25 cellular contexts compared by ENCODE assay signal in the genomic region with DNA sequence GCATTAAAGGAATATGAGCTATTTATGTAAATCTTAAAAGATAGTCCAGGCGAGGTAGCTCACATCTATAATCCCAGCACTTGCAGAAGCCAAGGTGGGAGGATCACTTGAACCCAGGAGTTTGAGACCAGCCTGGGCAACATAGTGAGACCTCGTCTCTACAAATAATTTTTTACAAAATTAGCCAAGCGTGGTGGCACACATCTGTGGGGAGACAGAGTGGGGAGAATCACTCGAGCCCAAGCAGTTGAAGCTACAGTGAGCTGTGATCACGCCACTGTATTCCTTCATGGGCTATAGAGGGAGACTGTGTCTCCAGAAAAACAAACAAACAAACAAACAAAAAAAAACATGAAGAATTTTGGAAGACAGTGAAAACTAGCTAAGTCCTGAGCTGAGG. TPM values are rescaled to one million over a fixed set of nuclear protein-coding genes. Genes with fewer than 3 reads are reported as not detected.
A peak's percentile ranks its signal among the peaks of the same experiment; 100 is the strongest.
DNase-seq lines count a peak whose midpoint lies in the region; ATAC-seq and TF ChIP-seq lines count a peak whose summit lies in the region.
"Had no signal": no experiment of that assay in that cellular context is flagged by ENCODE, and none has a peak within 500 bp of the region (broad histone marks: within the 10 kb centered on the region; RNA-seq: fewer than 3 reads in every experiment).

No MANE protein-coding gene starts in this region.

- no peaks in the 10 kb centered on the region; the same call in 1 of the 2 replicates for H3K79me2 ChIP-seq in OCI-LY7 (ENCODE audit: insufficient read depth, low read depth, low read length)

- CTCF ChIA-PET in OCI-LY7 (lab: Charles Lee; ENCODE audit: unreplicated experiment) = no interaction called here

- no TSS peak for BruUV-seq in OCI-LY7 (replicated peaks; lab: Mats Ljungman, UMichigan)

- H3K27ac ChIP-seq in OCI-LY7 (ENCODE audit: low read depth, low read length, poor library complexity, severe bottlenecking) = no peak overlapping the region
- H3K27ac ChIP-seq: adrenal gland, breast epithelium, psoas muscle, SJSA1, tibial artery had no signal

- peak overlapping the region; percentile 60 for H3K27ac Mint-ChIP-seq in stimulated activated memory B cell treated with anti-CD40 and anti-IgM and Interleukin-4, amounts not matched to agents 10 μg/mL and 1 μg/mL and 100 μg/mL, for 72 hours
- no peak overlapping the region for H3K27ac Mint-ChIP-seq in immature natural killer cell
- H3K27ac Mint-ChIP-seq: T-helper 1 cell treated with Interleukin-12 subunit alpha and Interleukin-12 subunit beta and Interleukin-4 antibody, amounts not matched to agents 30 μg/mL and 1 μg/mL, for 36 hours had no signal

- H3K4me2 ChIP-seq in OCI-LY7 (ENCODE audit: low read length) = peak overlapping the region; percentile 27

- H3K4me3 ChIP-seq in OCI-LY7 (ENCODE audit: low read depth, low read length, poor library complexity, severe bottlenecking) = no peak overlapping the region
- H3K4me3 ChIP-seq: adrenal gland, breast epithelium, HAP-1, psoas muscle, SJSA1, tibial artery had no signal

- POLR2A ChIA-PET in OCI-LY7 (lab: Charles Lee) = interaction anchor here (0.6 to 1.2 kb wide), 5 partner anchors 10 to 233 kb away, joined by 3 to 7 read pairs (median 3); no protein-coding TSS in a partner anchor

- H3K4me3 Mint-ChIP-seq in stimulated activated memory B cell treated with anti-CD40 and anti-IgM and Interleukin-4, amounts not matched to agents 10 μg/mL and 1 μg/mL and 100 μg/mL, for 72 hours = no peak overlapping the region
- no peak overlapping the region for H3K4me3 Mint-ChIP-seq in immature natural killer cell
- H3K4me3 Mint-ChIP-seq: T-helper 1 cell treated with Interleukin-12 subunit alpha and Interleukin-12 subunit beta and Interleukin-4 antibody, amounts not matched to agents 30 μg/mL and 1 μg/mL, for 36 hours had no signal

- no peak overlapping the region for H2AFZ ChIP-seq in OCI-LY7 (ENCODE audit: low read length)

- H3K9me3 Mint-ChIP-seq in stimulated activated memory B cell treated with anti-CD40 and anti-IgM and Interleukin-4, amounts not matched to agents 10 μg/mL and 1 μg/mL and 100 μg/mL, for 72 hours = no peaks in the 10 kb centered on the region
- H3K9me3 Mint-ChIP-seq in immature natural killer cell = no peaks in the 10 kb centered on the region
- H3K9me3 Mint-ChIP-seq: T-helper 1 cell treated with Interleukin-12 subunit alpha and Interleukin-12 subunit beta and Interleukin-4 antibody, amounts not matched to agents 30 μg/mL and 1 μg/mL, for 36 hours had no signal

- peaks cover 38% of the 10 kb centered on the region for H3K36me3 Mint-ChIP-seq in stimulated activated memory B cell treated with anti-CD40 and anti-IgM and Interleukin-4, amounts not matched to agents 10 μg/mL and 1 μg/mL and 100 μg/mL, for 72 hours
- no peaks in the 10 kb centered on the region for H3K36me3 Mint-ChIP-seq in immature natural killer cell

- no peaks in the 10 kb centered on the region for H4K20me1 ChIP-seq in OCI-LY7 (ENCODE audit: insufficient read depth, low read length)

- intact Hi-C loops in OCI-LY7 (cut with micrococcal nuclease; ENCODE audit: unreplicated experiment) = no loop called here

- no peaks in the 10 kb centered on the region for H3K27me3 Mint-ChIP-seq in stimulated activated memory B cell treated with anti-CD40 and anti-IgM and Interleukin-4, amounts not matched to agents 10 μg/mL and 1 μg/mL and 100 μg/mL, for 72 hours
- H3K27me3 Mint-ChIP-seq in immature natural killer cell (ENCODE audit: low read depth in 3 of 3) = no peaks in the 10 kb centered on the region

- H3K4me1 ChIP-seq in OCI-LY7 (ENCODE audit: insufficient read depth, low read length, poor library complexity, severe bottlenecking) = peaks cover 27% of the 10 kb centered on the region
- H3K4me1 ChIP-seq: breast epithelium, psoas muscle had no signal

- ATAC-seq in GM18867 (IDR thresholded peaks at IDR 0.05; ENCODE audit: unreplicated experiment) = peak; percentile 29
- peak; percentile 48 for ATAC-seq in HG02642 (IDR thresholded peaks at IDR 0.05; ENCODE audit: poor library complexity, unreplicated experiment)
- ATAC-seq in stimulated activated memory B cell treated with anti-CD40 and anti-IgM and Interleukin-4, amounts not matched to agents 10 μg/mL and 1 μg/mL and 100 μg/mL, for 72 hours = no peak
- ATAC-seq: left lobe of liver; psoas muscle; stimulated activated naive CD8-positive, alpha-beta T cell treated with anti-CD3 and anti-CD28 coated beads, Interleukin-15, Interleukin-2, amounts not matched to agents 100 U/mL and 50 U/mL, for 24 hours had no signal

- no peaks in the 10 kb centered on the region for H3K9me3 ChIP-seq in OCI-LY7 (ENCODE audit: low read length)
- H3K9me3 ChIP-seq: adrenal gland, breast epithelium, HAP-1, psoas muscle, SJSA1, tibial artery had no signal

- no peak for TF ChIP-seq CTCF in OCI-LY7 (conservative IDR thresholded peaks at IDR 0.05; ENCODE audit: low read length)

- H3K36me3 ChIP-seq in OCI-LY7 (ENCODE audit: insufficient read depth, low read length) = peaks cover 17% of the 10 kb centered on the region
- H3K36me3 ChIP-seq: adrenal gland, breast epithelium, HAP-1 had no signal

- H3K9me2 ChIP-seq in OCI-LY7 (ENCODE audit: insufficient read depth, low read length) = no peaks in the 10 kb centered on the region

- peaks cover 34% of the 10 kb centered on the region for H3K4me1 Mint-ChIP-seq in stimulated activated memory B cell treated with anti-CD40 and anti-IgM and Interleukin-4, amounts not matched to agents 10 μg/mL and 1 μg/mL and 100 μg/mL, for 72 hours
- H3K4me1 Mint-ChIP-seq in immature natural killer cell = peaks cover 17 to 41% of the 10 kb centered on the region in 2 donors

- DNase-seq in OCI-LY7 (ENCODE audit: low spot score) = peak; percentile 6
- no peak for DNase-seq in immature natural killer cell
- DNase-seq in NCI-H345 (lab: John Stamatoyannopoulos, UW) = no peak
- DNase-seq in hypothalamus (lab: John Stamatoyannopoulos, UW) = no peak
- DNase-seq: activated CD4-positive, alpha-beta T cell treated with anti-CD3 and anti-CD28 coated beads, Interleukin-2, amount 50 U/mL, for 48 hours; adrenal gland; cortex of kidney; DMS79; KBM-7; midbrain; MV-4-11; NCI-H1694 treated with DMSO at 0.1 percent for 48 hours; NCI-H774; psoas muscle; stimulated activated CD4-positive, alpha-beta T cell treated with anti-CD3 and anti-CD28 coated beads, Interleukin-1b, Interleukin-23, amount 100 ng/mL, for 48 hours; stimulated activated naive CD8-positive, alpha-beta T cell treated with anti-CD3 and anti-CD28 coated beads, Interleukin-15, Interleukin-2, amounts not matched to agents 100 U/mL and 50 U/mL, for 24 hours; tibial artery had no signal

RNA-seq across cellular contexts. Expression of gene HERC4, which starts 28.4 kb away (rescaled TPM):
- total RNA-seq in OCI-LY7 (2014; rRNA removed; shearing (Covaris generic)) = 34.2 and 36.1 TPM in 2 replicates
- total RNA-seq in OCI-LY7 (2022) = 72.6 and 77.4 TPM in 2 replicates
- polyA plus RNA-seq in immature natural killer cell = 10 to 100 TPM in 2 of 3 donors, 1 to 10 TPM in 1; 9.6 to 20.7 (median 12.7) TPM
